32 cellular contexts compared by ENCODE assay signal in genomic region chr1:237890416-237890815, GRCh38. TPM values are rescaled to one million over a fixed set of nuclear protein-coding genes. Genes with fewer than 3 reads are reported as not detected.
"Had no signal": no experiment of that assay in that cellular context is flagged by ENCODE, and none has a peak within 500 bp of the region (broad histone marks: within the 10 kb centered on the region; RNA-seq: fewer than 3 reads in every experiment).

No MANE protein-coding gene starts in this region.

- H3K4me3 Mint-ChIP-seq: dendritic cell treated with granulocyte-macrophage colony-stimulating factor and Interleukin-4, amounts not matched to agents 40 ng/mL and 50 ng/mL, for 4 days; effector memory CD8-positive, alpha-beta T cell; endodermal cell; memory B cell had no signal

- H3K4me3 ChIP-seq: colonic mucosa, esophagus squamous epithelium, gastrocnemius medialis, heart right ventricle, left lung, lower lobe of right lung had no signal

- H3K27ac ChIP-seq: colonic mucosa, esophagus squamous epithelium, gastrocnemius medialis, heart right ventricle, left lung, lower lobe of right lung had no signal

- H3K4me1 Mint-ChIP-seq: memory B cell had no signal

- H3K27me3 ChIP-seq: colonic mucosa, esophagus squamous epithelium, gastrocnemius medialis, left lung had no signal

- H3K36me3 Mint-ChIP-seq: memory B cell had no signal

- H3K36me3 ChIP-seq: colonic mucosa, esophagus squamous epithelium, gastrocnemius medialis, heart right ventricle, left lung, lower lobe of right lung had no signal

- H3K27me3 Mint-ChIP-seq: dendritic cell treated with granulocyte-macrophage colony-stimulating factor and Interleukin-4, amounts not matched to agents 40 ng/mL and 50 ng/mL, for 4 days; effector memory CD8-positive, alpha-beta T cell; memory B cell had no signal

- H3K27ac Mint-ChIP-seq: dendritic cell treated with granulocyte-macrophage colony-stimulating factor and Interleukin-4, amounts not matched to agents 40 ng/mL and 50 ng/mL, for 4 days; effector memory CD8-positive, alpha-beta T cell; endodermal cell; memory B cell had no signal

- H3K4me1 ChIP-seq: colonic mucosa, esophagus squamous epithelium, gastrocnemius medialis, heart right ventricle, left lung, lower lobe of right lung had no signal

- DNase-seq: colonic mucosa; cortex of kidney; effector CD8-positive, alpha-beta T cell; effector memory CD8-positive, alpha-beta T cell; endodermal cell; erythroblast; esophagus squamous epithelium; foreskin fibroblast; foreskin melanocyte; gastrocnemius medialis; glutamatergic neuron; head of caudate nucleus; heart right ventricle; hippocampal formation; left cardiac atrium; left lung; left ventricle myocardium superior; lower lobe of right lung; mesendoderm; midbrain had no signal

- H3K9me3 Mint-ChIP-seq: endodermal cell, memory B cell had no signal

- H3K9me3 ChIP-seq: colonic mucosa, esophagus squamous epithelium, gastrocnemius medialis, heart right ventricle, left lung, lower lobe of right lung had no signal

- FAIRE-seq: endometrium, islet of Langerhans, keratinocyte had no signal

RNA-seq across cellular contexts. Expression of gene ZP4, which starts 0.3 kb away (rescaled TPM):
- total RNA-seq: colonic mucosa, dermis microvascular lymphatic vessel endothelial cell, endodermal cell, esophagus mucosa, esophagus squamous epithelium, gastrocnemius medialis, glomerular endothelial cell, heart right ventricle, kidney epithelial cell, left cardiac atrium, left lung, left ventricle myocardium superior, lower leg skin, lower lobe of right lung, lung microvascular endothelial cell, mucosa of gallbladder had no signal
- polyA plus RNA-seq: heart right ventricle had no signal
